In the genomic region with DNA sequence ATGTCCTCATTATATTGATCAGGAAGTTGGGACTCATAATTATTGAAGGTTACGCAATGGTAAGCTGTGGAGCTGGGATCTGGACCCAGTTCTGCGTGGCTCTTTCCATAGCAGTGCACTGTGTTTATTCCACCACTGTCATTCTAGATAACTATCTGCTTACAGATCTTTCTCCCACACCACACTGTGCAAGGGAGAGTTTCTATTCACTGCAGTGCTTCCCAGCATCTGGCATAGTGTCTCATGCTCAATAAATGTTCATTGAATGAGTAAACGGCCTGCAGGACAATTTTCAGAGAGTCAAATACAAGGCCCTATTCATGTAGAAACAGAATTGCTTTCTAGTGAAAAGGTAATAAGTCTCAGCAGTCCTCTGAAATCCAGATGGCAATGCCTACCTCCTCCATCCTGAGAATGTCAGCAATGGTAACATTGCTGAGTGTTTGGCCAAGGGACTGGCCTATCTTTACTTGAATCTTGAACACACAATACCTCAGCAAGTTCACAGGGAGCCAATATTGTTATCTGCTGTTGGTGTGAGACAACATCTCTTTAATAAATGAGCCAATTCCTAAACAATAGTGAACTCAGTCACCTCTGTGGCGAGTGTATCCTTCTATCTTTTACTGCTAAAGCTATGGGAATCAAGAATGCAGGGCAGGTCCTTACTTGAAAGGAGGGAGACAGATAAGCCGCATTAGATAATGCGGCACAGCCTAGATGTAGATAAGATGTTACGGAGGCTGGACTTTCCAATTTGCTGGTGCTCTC, we compare ENCODE assay signal across 14 cellular contexts.
A peak's percentile ranks its signal among the peaks of the same experiment; 100 is the strongest.
DNase-seq lines count a peak whose midpoint lies in the region; ATAC-seq, FAIRE-seq and TF ChIP-seq lines count a peak whose summit lies in the region.
"Had no signal": no experiment of that assay in that cellular context is flagged by ENCODE, and none has a peak within 500 bp of the region (broad histone marks: within the 10 kb centered on the region; RNA-seq: fewer than 3 reads in every experiment).

No MANE protein-coding gene starts in this region.

- peaks cover 0 to 3% of the 10 kb centered on the region in 2 donors for H3K9me3 Mint-ChIP-seq in stimulated activated naive B cell treated with anti-CD40 and anti-IgM and Interleukin-4, amounts not matched to agents 10 μg/mL and 1 μg/mL and 100 μg/mL, for 72 hours
- H3K9me3 Mint-ChIP-seq: activated naive CD4-positive, alpha-beta T cell treated with anti-CD3 and anti-CD28 coated beads, Interleukin-2, amount 50 U/mL, for 24 hours had no signal

- no peak overlapping the region for H3K4me3 ChIP-seq in PC-3 (ENCODE audit: low read length)
- no peak overlapping the region for H3K4me3 ChIP-seq in pancreas

- CTCF ChIA-PET in PC-3 (lab: Charles Lee), result no interaction called here

- no peaks in the 10 kb centered on the region for H3K36me3 Mint-ChIP-seq in stimulated activated naive B cell treated with anti-CD40 and anti-IgM and Interleukin-4, amounts not matched to agents 10 μg/mL and 1 μg/mL and 100 μg/mL, for 72 hours
- H3K36me3 Mint-ChIP-seq: activated naive CD4-positive, alpha-beta T cell treated with anti-CD3 and anti-CD28 coated beads, Interleukin-2, amount 50 U/mL, for 24 hours; immature natural killer cell had no signal

- H2AFZ ChIP-seq in PC-3 (ENCODE audit: low read length), result no peak overlapping the region

- intact Hi-C loops in PC-3 (cut with micrococcal nuclease) (no loop called here), pancreas (cut with DNase I) (no loop called here)

- no peaks in the 10 kb centered on the region for H3F3A ChIP-seq in PC-3 (ENCODE audit: low read length, unreplicated experiment)

- H3K4me1 Mint-ChIP-seq in stimulated activated naive B cell treated with anti-CD40 and anti-IgM and Interleukin-4, amounts not matched to agents 10 μg/mL and 1 μg/mL and 100 μg/mL, for 72 hours, result no peaks in the 10 kb centered on the region
- H3K4me1 Mint-ChIP-seq: activated naive CD4-positive, alpha-beta T cell treated with anti-CD3 and anti-CD28 coated beads, Interleukin-2, amount 50 U/mL, for 24 hours; immature natural killer cell; stimulated activated naive CD8-positive, alpha-beta T cell treated with anti-CD3 and anti-CD28 coated beads, Interleukin-15, amount 100 ng/mL, for 72 hours had no signal

- H3K9me2 ChIP-seq in PC-3 (replicated peaks; ENCODE audit: low read length), result no peaks in the 10 kb centered on the region

- no TSS peak for BruUV-seq in PC-3 (replicated peaks; lab: Mats Ljungman, UMichigan)

- no peaks in the 10 kb centered on the region for H3K79me2 ChIP-seq in PC-3 (ENCODE audit: low read length)

- H3K9ac ChIP-seq in PC-3 (ENCODE audit: low read length), result no peak overlapping the region

- 47 to 51% methylated on average over 7 of the region's 7 CpGs for WGBS in pancreas, 2 donors

- FAIRE-seq in pancreas (lab: Jason Lieb, UNC), result no peak

- peak; percentile 86 for ATAC-seq in PC-3
- ATAC-seq in pancreas, result peak in 3 of 4 donors; percentile 51 to 79 (median 66)
- no peak for ATAC-seq in stimulated activated naive B cell treated with anti-CD40 and anti-IgM and Interleukin-4, amounts not matched to agents 10 μg/mL and 1 μg/mL and 100 μg/mL, for 72 hours (replicated peaks)
- ATAC-seq: sciatic nerve; stimulated activated naive CD8-positive, alpha-beta T cell treated with anti-CD3 and anti-CD28 coated beads, Interleukin-15, amount 100 ng/mL, for 72 hours had no signal

- H3K36me3 ChIP-seq in PC-3 (ENCODE audit: low read depth, low read length), result no peaks in the 10 kb centered on the region
- H3K36me3 ChIP-seq in pancreas, result no peaks in the 10 kb centered on the region

- no peaks in the 10 kb centered on the region for H3K27me3 ChIP-seq in PC-3 (ENCODE audit: low read length)
- no peaks in the 10 kb centered on the region for H3K27me3 ChIP-seq in pancreas

- in situ Hi-C loops in Caki2 (cut with HindIII; ENCODE audit: low pct_unique_long_range_greater_than_20kb, low sequenced_read_pairs), result no loop called here

- H3K27me3 Mint-ChIP-seq in stimulated activated naive B cell treated with anti-CD40 and anti-IgM and Interleukin-4, amounts not matched to agents 10 μg/mL and 1 μg/mL and 100 μg/mL, for 72 hours, result no peaks in the 10 kb centered on the region
- H3K27me3 Mint-ChIP-seq: stimulated activated naive CD8-positive, alpha-beta T cell treated with anti-CD3 and anti-CD28 coated beads, Interleukin-15, amount 100 ng/mL, for 72 hours had no signal

- H3K4me3 Mint-ChIP-seq in stimulated activated naive B cell treated with anti-CD40 and anti-IgM and Interleukin-4, amounts not matched to agents 10 μg/mL and 1 μg/mL and 100 μg/mL, for 72 hours, result no peak overlapping the region
- H3K4me3 Mint-ChIP-seq: activated naive CD4-positive, alpha-beta T cell treated with anti-CD3 and anti-CD28 coated beads, Interleukin-2, amount 50 U/mL, for 24 hours; immature natural killer cell; stimulated activated naive CD8-positive, alpha-beta T cell treated with anti-CD3 and anti-CD28 coated beads, Interleukin-15, amount 100 ng/mL, for 72 hours had no signal

- H3K4me2 ChIP-seq in PC-3 (ENCODE audit: low read length), result no peak overlapping the region

- no peak overlapping the region for H3K27ac Mint-ChIP-seq in stimulated activated naive B cell treated with anti-CD40 and anti-IgM and Interleukin-4, amounts not matched to agents 10 μg/mL and 1 μg/mL and 100 μg/mL, for 72 hours
- H3K27ac Mint-ChIP-seq: activated naive CD4-positive, alpha-beta T cell treated with anti-CD3 and anti-CD28 coated beads, Interleukin-2, amount 50 U/mL, for 24 hours; immature natural killer cell; stimulated activated naive CD8-positive, alpha-beta T cell treated with anti-CD3 and anti-CD28 coated beads, Interleukin-15, amount 100 ng/mL, for 72 hours had no signal

- POLR2A ChIA-PET in PC-3 (lab: Charles Lee; ENCODE audit: unreplicated experiment), result no interaction called here

- peak; percentile 35 for DNase-seq in Caki2 (ENCODE audit: low read depth)
- peak; percentile 64 for DNase-seq in PC-3
- DNase-seq in fibroblast of gingiva (ENCODE audit: low read depth), result peak; percentile 14
- no peak for DNase-seq in pancreas
- DNase-seq in SKM-1 (lab: John Stamatoyannopoulos, UW; ENCODE audit: unreplicated experiment), result no peak
- DNase-seq in DMS79 (lab: John Stamatoyannopoulos, UW), result no peak
- DNase-seq in OCI-M2 (lab: John Stamatoyannopoulos, UW; ENCODE audit: unreplicated experiment), result no peak
- DNase-seq in stimulated activated naive B cell treated with anti-CD40 and anti-IgM and Interleukin-4, amounts not matched to agents 10 μg/mL and 1 μg/mL and 100 μg/mL, for 72 hours, result no peak
- DNase-seq: immature natural killer cell; NCI-H748 treated with DMSO at 0.1 percent for 48 hours; SHP77; stimulated activated naive CD8-positive, alpha-beta T cell treated with anti-CD3 and anti-CD28 coated beads, Interleukin-15, amount 100 ng/mL, for 72 hours had no signal

- TF ChIP-seq CTCF in PC-3 (conservative IDR thresholded peaks at IDR 0.05; ENCODE audit: low read depth, low read length), result no peak
- no peak for TF ChIP-seq CTCF in pancreas (IDR thresholded peaks at IDR 0.05)

- H3K4me1 ChIP-seq in PC-3 (ENCODE audit: insufficient read depth, low read length), result peaks cover 14% of the 10 kb centered on the region; the same call in 1 of the 2 replicates
- peaks cover 0 to 8% (median 0%) of the 10 kb centered on the region in 3 donors for H3K4me1 ChIP-seq in pancreas

- no peaks in the 10 kb centered on the region for H4K20me1 ChIP-seq in PC-3 (ENCODE audit: low read length)

- H3K9me3 ChIP-seq in PC-3 (ENCODE audit: low read length), result no peaks in the 10 kb centered on the region
- H3K9me3 ChIP-seq in pancreas, result no peaks in the 10 kb centered on the region

- H3K27ac ChIP-seq in PC-3 (ENCODE audit: low read length) (peak overlapping the region; percentile 56), pancreas (peak overlapping the region in 2 of 4 donors; percentile 26 to 31)

Comparison
In these comparisons a context has a peak if more than half of its experiments do, and no peak if none do; other contexts are left out.
1. DNase-seq: peak in Caki2 (single experiment), PC-3 (single experiment) and fibroblast of gingiva (single experiment); none in pancreas (0 of 6), SKM-1 (single experiment), DMS79 (single experiment), OCI-M2 (single experiment) and stimulated activated naive B cell treated with anti-CD40 and anti-IgM and Interleukin-4, amounts not matched to agents 10 μg/mL and 1 μg/mL and 100 μg/mL, for 72 hours (single experiment).
2. ATAC-seq: peak in PC-3 (single experiment) and pancreas (3 of 4); none in stimulated activated naive B cell treated with anti-CD40 and anti-IgM and Interleukin-4, amounts not matched to agents 10 μg/mL and 1 μg/mL and 100 μg/mL, for 72 hours (0 of 2).